In the genomic region with DNA sequence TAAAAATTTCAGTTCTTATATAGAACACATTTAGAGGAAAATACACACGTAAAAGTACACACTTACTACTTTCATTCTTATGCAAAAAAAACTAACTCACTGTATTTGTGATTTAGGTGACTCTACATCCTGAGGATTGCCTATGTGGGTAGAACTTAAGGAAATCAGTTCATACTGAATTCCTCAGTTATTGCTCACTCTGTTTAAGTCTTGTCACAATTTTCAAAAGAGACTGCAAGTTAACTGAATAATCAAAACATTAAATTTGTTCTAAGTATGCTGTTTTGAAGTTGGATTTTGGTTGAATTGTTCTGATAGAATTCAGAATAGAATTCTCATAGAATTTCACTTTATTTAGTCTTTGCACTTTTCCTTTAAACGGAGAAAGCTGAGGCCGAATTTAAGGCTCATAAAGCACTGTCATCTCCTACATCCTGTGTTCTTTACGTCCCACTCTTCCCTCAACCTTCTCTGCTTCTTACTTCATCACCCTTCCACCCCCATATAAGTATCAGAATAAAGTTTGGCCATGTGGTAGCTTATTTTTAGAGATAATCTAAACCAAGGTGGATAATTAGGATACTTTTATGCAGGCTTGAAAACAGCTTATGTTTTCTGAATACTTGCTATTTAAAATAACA, we compare ENCODE assay signal across 1 cellular context.
TF ChIP-seq lines count a peak whose summit lies in the region.

No MANE protein-coding gene starts in this region.

TF ChIP-seq in IMR-90, 13 proteins besides CTCF, POLR2A, EP300 and RAD21:
- TF ChIP-seq RCOR1 (IDR thresholded peaks at IDR 0.05; ENCODE audit: insufficient replicate concordance, low read length) (no peak), CEBPB (IDR thresholded peaks at IDR 0.05; ENCODE audit: low read depth, low read length) (peak; percentile 66)
